Comparison of ENCODE assay signal across 14 cellular contexts in the genomic region with DNA sequence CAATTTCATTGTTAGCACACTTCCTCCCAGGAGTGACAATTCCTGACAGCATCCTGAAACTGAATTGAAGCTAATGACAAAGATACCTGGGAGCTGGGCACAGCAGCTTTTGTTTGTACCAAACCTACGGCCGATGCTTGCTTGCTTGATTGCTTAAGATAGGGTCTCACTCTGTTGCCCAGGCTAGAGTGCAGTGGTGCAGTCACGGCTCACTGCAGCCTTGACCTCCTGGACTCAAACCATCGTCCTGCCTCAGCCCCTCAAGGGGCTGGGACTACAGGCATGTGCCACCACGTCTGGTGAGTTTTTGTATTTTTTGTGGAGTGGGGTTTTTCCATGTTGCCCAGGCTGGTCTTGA.
DNase-seq lines count a peak whose midpoint lies in the region; ATAC-seq lines count a peak whose summit lies in the region.
"Had no signal": no experiment of that assay in that cellular context is flagged by ENCODE, and none has a peak within 500 bp of the region (broad histone marks: within the 10 kb centered on the region; RNA-seq: fewer than 3 reads in every experiment).

No MANE protein-coding gene starts in this region.

- DNase-seq in substantia nigra (lab: John Stamatoyannopoulos, UW) = no peak
- DNase-seq in stimulated activated CD4-positive, alpha-beta T cell treated with anti-CD3 and anti-CD28 coated beads, Interleukin-4, amount 100 ng/mL, for 1 hour = no peak
- no peak for DNase-seq in islet precursor cell
- no peak for DNase-seq in DMS153 (lab: John Stamatoyannopoulos, UW)
- DNase-seq: activated CD4-positive, alpha-beta T cell treated with anti-CD3 and anti-CD28 coated beads, Interleukin-2, amount 50 U/mL, for 4 hours; mesendoderm; NCI-H345; psoas muscle; tibial artery had no signal

- no peak overlapping the region for H3K27ac ChIP-seq in substantia nigra (ENCODE audit: low read depth, low read length, poor library complexity, severe bottlenecking)
- H3K27ac ChIP-seq: psoas muscle, tibial artery had no signal

- ATAC-seq in GM18498 (IDR thresholded peaks at IDR 0.05; ENCODE audit: unreplicated experiment) = peak; percentile 43
- peak; percentile 10 for ATAC-seq in GM19468 (IDR thresholded peaks at IDR 0.05; ENCODE audit: extremely low read depth, unreplicated experiment)
- ATAC-seq in HG02885 (IDR thresholded peaks at IDR 0.05; ENCODE audit: poor library complexity, unreplicated experiment) = peak; percentile 42
- peak; percentile 11 for ATAC-seq in HG03558 (IDR thresholded peaks at IDR 0.05; ENCODE audit: extremely low read depth, unreplicated experiment)
- ATAC-seq: SK-N-SH treated with all-trans-retinoic acid at 6 μM for 48 hours had no signal
